Comparison of ENCODE assay signal across 11 cellular contexts in the genomic region with DNA sequence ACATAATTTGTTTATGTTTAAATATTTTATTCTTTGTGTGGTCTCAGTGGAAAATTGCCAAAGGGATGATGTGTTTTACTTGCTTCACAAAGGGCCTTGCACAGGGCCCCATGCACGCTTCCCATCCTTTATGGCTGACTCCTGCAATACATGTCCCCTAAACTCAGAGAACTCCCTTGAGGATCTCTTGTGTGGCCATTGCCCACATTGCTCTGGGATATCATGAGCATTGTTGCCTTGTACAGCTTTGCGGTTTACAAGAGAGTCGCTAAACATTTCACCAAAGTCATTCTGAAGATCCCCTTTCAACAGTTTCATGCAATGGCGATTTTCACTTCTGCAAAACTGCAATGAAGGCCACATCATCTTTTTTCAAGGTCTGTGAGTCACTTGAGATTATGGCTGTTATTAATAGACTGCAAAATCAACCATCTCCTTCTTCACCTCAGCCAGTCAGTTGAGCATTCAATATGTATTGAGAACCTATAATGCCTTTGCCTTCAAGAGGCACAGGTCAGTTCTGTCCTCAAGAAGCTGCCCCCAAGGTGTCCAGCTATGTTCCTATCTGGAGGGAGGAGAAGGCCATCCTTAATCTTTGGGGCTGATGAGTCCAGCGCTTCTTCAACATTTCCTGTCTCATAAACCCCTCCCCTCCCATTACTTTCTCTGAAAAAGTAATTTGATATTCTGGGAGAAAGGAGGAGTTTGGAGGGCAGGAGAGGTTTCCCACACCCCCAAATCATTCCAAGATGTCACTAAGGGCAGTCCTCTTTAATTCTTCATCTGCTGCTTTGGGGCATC.
DNase-seq lines count a peak whose midpoint lies in the region; ATAC-seq, FAIRE-seq and TF ChIP-seq lines count a peak whose summit lies in the region.
"Had no signal": no experiment of that assay in that cellular context is flagged by ENCODE, and none has a peak within 500 bp of the region (broad histone marks: within the 10 kb centered on the region; RNA-seq: fewer than 3 reads in every experiment).

No MANE protein-coding gene starts in this region.

- no peaks in the 10 kb centered on the region for H4K20me1 ChIP-seq in GM12878 (ENCODE audit: control insufficient read depth, insufficient read depth)

- no peaks in the 10 kb centered on the region for H3K79me2 ChIP-seq in GM12878 (ENCODE audit: control insufficient read depth, insufficient read depth, low read length)

- no peaks in the 10 kb centered on the region for H3K36me3 ChIP-seq in GM12878 (ENCODE audit: control insufficient read depth in 2 of 2, insufficient read depth in 2 of 2, low read length in 1 of 2)
- H3K36me3 ChIP-seq: prostate gland had no signal

- TF ChIP-seq CTCF in GM13976 (IDR thresholded peaks at IDR 0.05; ENCODE audit: borderline replicate concordance, control extremely low read depth, extremely low read depth, insufficient read depth, missing control alignments) (no peak), GM12878 (IDR thresholded peaks at IDR 0.05 in 2 of 3, conservative IDR thresholded peaks at IDR 0.05 in 1 of 3; ENCODE audit: control insufficient read depth in 2 of 3, extremely low read depth in 1 of 3, insufficient read depth in 1 of 3, low read depth in 3 of 3, low read length in 3 of 3) (no peak)

- no peak for TF ChIP-seq RAD21 in GM12878 (IDR thresholded peaks at IDR 0.05; ENCODE audit: insufficient read depth, low read depth, low read length)

- ATAC-seq in GM21367 (IDR thresholded peaks at IDR 0.05; ENCODE audit: unreplicated experiment): peak; percentile 95
- ATAC-seq in HG03175 (IDR thresholded peaks at IDR 0.05; ENCODE audit: unreplicated experiment): peak; percentile 99
- ATAC-seq in GM12878: peak; percentile 98

- DNase-seq in GM13976 (ENCODE audit: low spot score): peak; percentile 68
- peak; percentile 97 for DNase-seq in GM12878 (ENCODE audit: low read depth, low spot score)
- no peak for DNase-seq in NCI-H1930 (lab: John Stamatoyannopoulos, UW)
- DNase-seq in 8988T: no peak
- DNase-seq in activated CD4-positive, alpha-beta T cell treated with anti-CD3 and anti-CD28 coated beads for 1 hour: no peak
- DNase-seq in NCI-H748 (lab: John Stamatoyannopoulos, UW; ENCODE audit: unreplicated experiment): no peak
- DNase-seq: DND-41; stimulated activated naive CD4-positive, alpha-beta T cell had no signal

- peak overlapping the region; percentile 79 for H3K27ac ChIP-seq in GM12878 (ENCODE audit: control insufficient read depth, insufficient read depth)
- H3K27ac ChIP-seq: prostate gland had no signal

- in situ Hi-C loops in GM13976 (cut with MboI; ENCODE audit: low sequenced_read_pairs, unreplicated experiment) (no loop called here), GM12878 (cut with MboI) (loop anchor here (5.0 kb wide), 1 partner anchor 179 kb away; no protein-coding TSS in a partner anchor)

- intact Hi-C loops in GM12878 (cut with micrococcal nuclease; ENCODE audit: unreplicated experiment): loop anchor here (2.0 to 5.0 kb wide), 2 partner anchors 44 to 58 kb away; no protein-coding TSS in a partner anchor

- no peaks in the 10 kb centered on the region; the same call in 2 of the 3 replicates for H3K9me3 ChIP-seq in GM12878 (replicated peaks; ENCODE audit: control insufficient read depth, insufficient read depth, low read length)
- H3K9me3 ChIP-seq: prostate gland had no signal

- H3K4me3 ChIP-seq in GM12878: no peak overlapping the region
- H3K4me3 ChIP-seq: prostate gland had no signal

- CTCF ChIA-PET in GM12878 (lab: Yijun Ruan, JAX): interaction anchor here (1.7 to 4.2 kb wide), 3 partner anchors 9 to 183 kb away, joined by 9 to 40 read pairs (median 13); no protein-coding TSS in a partner anchor

- TF ChIP-seq POLR2A in GM12878 (IDR thresholded peaks at IDR 0.05; ENCODE audit: low read depth, low read length): no peak

- no TSS peak for BruUV-seq in GM12878 (replicated peaks; lab: Mats Ljungman, UMichigan)

- peak; percentile 97 to 100 for TF ChIP-seq EP300 in GM12878 (IDR thresholded peaks at IDR 0.05; ENCODE audit: borderline replicate concordance in 1 of 2, control insufficient read depth in 1 of 2, low read depth in 2 of 2, low read length in 2 of 2)

- FAIRE-seq in GM12878 (lab: Jason Lieb, UNC): peak; percentile 95

- H3K4me1 ChIP-seq in GM12878 (ENCODE audit: control insufficient read depth, insufficient read depth, low read length): peaks cover 19% of the 10 kb centered on the region
- H3K4me1 ChIP-seq: prostate gland had no signal

- H3K27me3 ChIP-seq in GM12878 (replicated peaks in 1 of 2; ENCODE audit: control insufficient read depth in 2 of 2, insufficient read depth in 2 of 2, low read length in 1 of 2): no peaks in the 10 kb centered on the region

- H2AFZ ChIP-seq in GM12878 (ENCODE audit: control insufficient read depth, low read depth, low read length): peak overlapping the region; percentile 76

- SMC1A ChIA-PET in GM12878 (lab: Charles Lee; ENCODE audit: uncharacterized antibody, unreplicated experiment): interaction anchor here (1.2 to 3.0 kb wide), 13 partner anchors 9 to 183 kb away, joined by 3 to 21 read pairs (median 5); no protein-coding TSS in a partner anchor

- WGBS in GM12878 (ENCODE audit: insufficient coverage, insufficient replicate concordance, low lambda C conversion rate, missing lambda C conversion rate): under 1% methylated on average over 5 of the region's 5 CpGs

- peak overlapping the region; percentile 53 for H3K4me2 ChIP-seq in GM12878 (ENCODE audit: control insufficient read depth, insufficient read depth)

- peak overlapping the region; percentile 3 for H3K9ac ChIP-seq in GM12878 (ENCODE audit: control insufficient read depth, insufficient read depth, low read length)

- POLR2A ChIA-PET in GM12878 (lab: Charles Lee): interaction anchor here (1.2 kb wide), 1 partner anchor 108 kb away, joined by 3 read pairs; a partner anchor contains a TSS

- RAD21 ChIA-PET in GM12878 (lab: Charles Lee; ENCODE audit: unreplicated experiment): interaction anchor here (0.5 to 5.2 kb wide), 7 partner anchors 9 to 495 kb away, joined by 3 to 30 read pairs (median 4); a partner anchor contains a TSS

TF ChIP-seq in GM12878, 131 proteins besides CTCF, POLR2A, EP300 and RAD21 (continues in another document):
- TF ChIP-seq FOXM1 (IDR thresholded peaks at IDR 0.05; ENCODE audit: low read depth, low read length) (peak; percentile 92), SREBF2 (IDR thresholded peaks at IDR 0.05; ENCODE audit: low read length) (no peak), SMAD5 (IDR thresholded peaks at IDR 0.05; ENCODE audit: low read depth) (no peak), NFIC (IDR thresholded peaks at IDR 0.05; ENCODE audit: low read depth, low read length) (peak; percentile 95), ETV6 (conservative IDR thresholded peaks at IDR 0.05 in 1 of 2, IDR thresholded peaks at IDR 0.05 in 1 of 2; ENCODE audit: borderline replicate concordance in 1 of 2, low read depth in 1 of 2) (peak in 1 of 2 experiments; percentile 80; a peak in 1 of 4 replicates), YY1 (IDR thresholded peaks at IDR 0.05; ENCODE audit: low read depth, low read length) (peak; percentile 90), NFXL1 (IDR thresholded peaks at IDR 0.05; ENCODE audit: borderline replicate concordance) (no peak), RFX5 (IDR thresholded peaks at IDR 0.05; ENCODE audit: low read depth, low read length) (no peak), CHD4 (IDR thresholded peaks at IDR 0.05) (no peak), MTA2 (IDR thresholded peaks at IDR 0.05; ENCODE audit: low read depth) (peak; percentile 96), WRNIP1 (IDR thresholded peaks at IDR 0.05; ENCODE audit: borderline replicate concordance, low read depth, low read length) (no peak), BCL11A (IDR thresholded peaks at IDR 0.05; ENCODE audit: low read depth, low read length) (peak; percentile 98), ZNF384 (IDR thresholded peaks at IDR 0.05; ENCODE audit: borderline replicate concordance, low read depth, low read length) (peak; percentile 72; the same call in 1 of the 2 replicates)
- TF ChIP-seq, protein P1, sequence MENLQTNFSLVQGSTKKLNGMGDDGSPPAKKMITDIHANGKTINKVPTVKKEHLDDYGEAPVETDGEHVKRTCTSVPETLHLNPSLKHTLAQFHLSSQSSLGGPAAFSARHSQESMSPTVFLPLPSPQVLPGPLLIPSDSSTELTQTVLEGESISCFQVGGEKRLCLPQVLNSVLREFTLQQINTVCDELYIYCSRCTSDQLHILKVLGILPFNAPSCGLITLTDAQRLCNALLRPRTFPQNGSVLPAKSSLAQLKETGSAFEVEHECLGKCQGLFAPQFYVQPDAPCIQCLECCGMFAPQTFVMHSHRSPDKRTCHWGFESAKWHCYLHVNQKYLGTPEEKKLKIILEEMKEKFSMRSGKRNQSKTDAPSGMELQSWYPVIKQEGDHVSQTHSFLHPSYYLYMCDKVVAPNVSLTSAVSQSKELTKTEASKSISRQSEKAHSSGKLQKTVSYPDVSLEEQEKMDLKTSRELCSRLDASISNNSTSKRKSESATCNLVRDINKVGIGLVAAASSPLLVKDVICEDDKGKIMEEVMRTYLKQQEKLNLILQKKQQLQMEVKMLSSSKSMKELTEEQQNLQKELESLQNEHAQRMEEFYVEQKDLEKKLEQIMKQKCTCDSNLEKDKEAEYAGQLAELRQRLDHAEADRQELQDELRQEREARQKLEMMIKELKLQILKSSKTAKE (IDR thresholded peaks at IDR 0.05; ENCODE audit: low read depth, poor library complexity, severe bottlenecking): peak; percentile 87
- TF ChIP-seq, protein P2, sequence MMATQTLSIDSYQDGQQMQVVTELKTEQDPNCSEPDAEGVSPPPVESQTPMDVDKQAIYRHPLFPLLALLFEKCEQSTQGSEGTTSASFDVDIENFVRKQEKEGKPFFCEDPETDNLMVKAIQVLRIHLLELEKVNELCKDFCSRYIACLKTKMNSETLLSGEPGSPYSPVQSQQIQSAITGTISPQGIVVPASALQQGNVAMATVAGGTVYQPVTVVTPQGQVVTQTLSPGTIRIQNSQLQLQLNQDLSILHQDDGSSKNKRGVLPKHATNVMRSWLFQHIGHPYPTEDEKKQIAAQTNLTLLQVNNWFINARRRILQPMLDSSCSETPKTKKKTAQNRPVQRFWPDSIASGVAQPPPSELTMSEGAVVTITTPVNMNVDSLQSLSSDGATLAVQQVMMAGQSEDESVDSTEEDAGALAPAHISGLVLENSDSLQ (IDR thresholded peaks at IDR 0.05): peak; percentile 63

Comparison
In these comparisons a context has a peak if more than half of its experiments do, and no peak if none do; other contexts are left out.
1. DNase-seq: peak in GM13976 (single experiment) and GM12878 (single experiment); none in NCI-H1930 (0 of 2), 8988T (single experiment), activated CD4-positive, alpha-beta T cell treated with anti-CD3 and anti-CD28 coated beads for 1 hour (single experiment) and NCI-H748 (single experiment).
2. Peak in every context shown above with its lines, with median percentiles within 50 percentile points of each other: ATAC-seq.